Comparison of ENCODE assay signal across 29 cellular contexts in genomic region chr4:12588572-12588971, GRCh38.
"Had no signal": no experiment of that assay in that cellular context is flagged by ENCODE, and none has a peak within 500 bp of the region (broad histone marks: within the 10 kb centered on the region; RNA-seq: fewer than 3 reads in every experiment).

No MANE protein-coding gene starts in this region.

- H3K4me3 ChIP-seq: ascending aorta, K562, SK-N-MC had no signal

- FAIRE-seq: K562, TTC549 had no signal

- H3K4me1 ChIP-seq: ascending aorta had no signal

- ATAC-seq: activated naive CD4-positive, alpha-beta T cell treated with anti-CD3 and anti-CD28 coated beads, Interleukin-2, amount 50 U/mL, for 72 hours; activated naive CD8-positive, alpha-beta T cell treated with anti-CD3 and anti-CD28 coated beads, Interleukin-2, amount 50 U/mL, for 24 hours; activated T-cell treated with anti-CD3 and anti-CD28 coated beads, Interleukin-2, amount 50 U/mL, for 4 hours; K562; PC-3; T-cell had no signal

- DNase-seq: activated CD4-positive, alpha-beta memory T cell treated with anti-CD3 and anti-CD28 coated beads for 36 hours; activated CD4-positive, alpha-beta T cell treated with anti-CD3 and anti-CD28 coated beads, Interleukin-2, amount 10 ng/mL, durations not matched to agents 7 days and 5 days; activated CD4-positive, CD25-positive, alpha-beta regulatory T cell; activated CD8-positive, alpha-beta memory T cell treated with anti-CD3 and anti-CD28 coated beads for 24 hours; activated effector memory CD4-positive, alpha-beta T cell treated with anti-CD3 and anti-CD28 coated beads, Interleukin-2, amount 50 U/mL, for 16 hours; activated naive CD4-positive, alpha-beta T cell treated with Interleukin-2 at 50 U/mL for 16 hours; activated naive CD8-positive, alpha-beta T cell treated with anti-CD3 and anti-CD28 coated beads, Interleukin-2, amount 50 U/mL, for 24 hours; activated T-cell treated with anti-CD3 and anti-CD28 coated beads, Interleukin-2, amount 50 U/mL, for 4 hours; amniotic stem cell; caudate nucleus; Karpas-422; MM.1S; NCI-H1105; NCI-H1436 treated with DMSO at 0.1 percent for 48 hours; NCI-H187; NCI-H2081; NCI-H446; NCI-H524; PC-3; SIG-M5; T-cell; T-helper 2 cell; T1000 had no signal

- H3K36me3 ChIP-seq: ascending aorta had no signal

- H3K27ac ChIP-seq: ascending aorta, SK-N-MC, VCaP had no signal

- H3K9me3 ChIP-seq: ascending aorta had no signal

- H3K27me3 ChIP-seq: ascending aorta had no signal
